In the genomic region with DNA sequence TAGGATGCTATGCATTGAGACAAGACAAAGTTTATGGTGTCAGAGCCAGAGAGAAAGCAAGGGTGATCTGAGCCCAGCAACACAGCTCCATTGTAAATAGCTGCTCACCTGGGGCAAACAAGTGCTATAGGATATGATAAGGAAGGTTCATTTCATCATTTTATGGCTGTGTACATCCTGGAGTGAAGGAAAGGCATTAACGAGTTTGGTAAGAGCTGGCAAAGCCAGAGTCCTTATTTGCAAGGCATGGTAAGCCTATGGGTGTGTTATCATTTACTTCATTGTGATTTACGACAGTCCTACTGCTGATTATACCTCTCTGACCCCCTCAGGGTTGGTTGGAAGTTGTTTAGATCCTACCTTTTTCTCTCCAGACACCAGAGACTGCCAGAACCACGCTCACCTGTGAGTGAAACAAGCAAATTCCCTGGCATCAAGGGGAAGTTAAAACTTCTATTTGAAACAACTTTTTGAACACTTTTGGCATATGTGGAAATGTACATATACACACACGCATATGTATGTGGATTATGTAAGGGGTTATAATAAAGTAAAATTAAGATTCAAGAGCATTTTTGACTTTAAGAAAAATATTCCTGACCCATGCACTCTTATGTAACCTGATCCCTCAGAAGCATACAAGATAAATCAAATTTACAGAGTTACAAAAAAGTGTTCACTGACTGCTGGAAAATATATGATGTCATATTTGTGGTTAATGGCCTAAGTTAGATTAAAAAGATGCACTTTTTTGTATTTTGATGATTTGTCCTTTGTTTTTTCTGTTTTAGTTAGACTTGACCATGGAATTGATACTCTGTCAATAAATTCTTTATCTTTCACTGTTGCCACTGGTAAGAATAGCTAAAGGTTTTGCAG, we compare ENCODE assay signal across 19 cellular contexts. TPM values are rescaled to one million over a fixed set of nuclear protein-coding genes. Genes with fewer than 3 reads are reported as not detected.
"Had no signal": no experiment of that assay in that cellular context is flagged by ENCODE, and none has a peak within 500 bp of the region (broad histone marks: within the 10 kb centered on the region; RNA-seq: fewer than 3 reads in every experiment).

No MANE protein-coding gene starts in this region.

- H3K4me3 ChIP-seq: heart left ventricle, left lung, tibial nerve had no signal

- ATAC-seq: heart left ventricle; left lung; naive thymus-derived CD8-positive, alpha-beta T cell; stimulated activated naive B cell treated with anti-CD40 and anti-IgM and Interleukin-4, amounts not matched to agents 10 μg/mL and 1 μg/mL and 100 μg/mL, for 72 hours had no signal

- H3K4me1 Mint-ChIP-seq: activated naive CD8-positive, alpha-beta T cell treated with anti-CD3 and anti-CD28 coated beads, Interleukin-2, amount 10 ng/mL, durations not matched to agents 7 days and 5 days; naive thymus-derived CD8-positive, alpha-beta T cell; stimulated activated naive B cell treated with anti-CD40 and anti-IgM and Interleukin-4, amounts not matched to agents 10 μg/mL and 1 μg/mL and 100 μg/mL, for 72 hours had no signal

- H3K4me3 Mint-ChIP-seq: activated naive CD8-positive, alpha-beta T cell treated with anti-CD3 and anti-CD28 coated beads, Interleukin-2, amount 10 ng/mL, durations not matched to agents 7 days and 5 days; dendritic cell treated with granulocyte-macrophage colony-stimulating factor and Interleukin-4, amounts not matched to agents 40 ng/mL and 50 ng/mL, for 4 days; naive thymus-derived CD8-positive, alpha-beta T cell; stimulated activated naive B cell treated with anti-CD40 and anti-IgM and Interleukin-4, amounts not matched to agents 10 μg/mL and 1 μg/mL and 100 μg/mL, for 72 hours had no signal

- DNase-seq: activated CD4-positive, alpha-beta T cell treated with anti-CD3 and anti-CD28 coated beads, Interleukin-2, amount 50 U/mL, for 4 hours; activated CD4-positive, CD25-positive, alpha-beta regulatory T cell treated with anti-CD3 and anti-CD28 coated beads, Interleukin-2, amount 50 U/mL, for 72 hours; activated naive CD4-positive, alpha-beta T cell; activated naive CD8-positive, alpha-beta T cell treated with anti-CD3 and anti-CD28 coated beads, Interleukin-2, amount 10 ng/mL, durations not matched to agents 7 days and 5 days; activated T-cell treated with anti-CD3 and anti-CD28 coated beads for 4 hours; aorta; heart left ventricle; left lung; mammary epithelial cell; naive thymus-derived CD8-positive, alpha-beta T cell; stimulated activated CD4-positive, alpha-beta T cell treated with anti-CD3 and anti-CD28 coated beads, Interleukin-2, amount 100 ng/mL, for 48 hours; stimulated activated naive B cell treated with anti-CD40 and anti-IgM and Interleukin-4, amounts not matched to agents 10 μg/mL and 1 μg/mL and 100 μg/mL, for 72 hours; substantia nigra; T-helper 9 cell had no signal

- H3K27ac Mint-ChIP-seq: activated naive CD8-positive, alpha-beta T cell treated with anti-CD3 and anti-CD28 coated beads, Interleukin-2, amount 10 ng/mL, durations not matched to agents 7 days and 5 days; dendritic cell treated with granulocyte-macrophage colony-stimulating factor and Interleukin-4, amounts not matched to agents 40 ng/mL and 50 ng/mL, for 4 days; naive thymus-derived CD8-positive, alpha-beta T cell; stimulated activated naive B cell treated with anti-CD40 and anti-IgM and Interleukin-4, amounts not matched to agents 10 μg/mL and 1 μg/mL and 100 μg/mL, for 72 hours had no signal

- H3K36me3 ChIP-seq: heart left ventricle, left lung, tibial nerve had no signal

- FAIRE-seq: frontal cortex, islet of Langerhans had no signal

- H3K36me3 Mint-ChIP-seq: activated naive CD8-positive, alpha-beta T cell treated with anti-CD3 and anti-CD28 coated beads, Interleukin-2, amount 10 ng/mL, durations not matched to agents 7 days and 5 days; naive thymus-derived CD8-positive, alpha-beta T cell; stimulated activated naive B cell treated with anti-CD40 and anti-IgM and Interleukin-4, amounts not matched to agents 10 μg/mL and 1 μg/mL and 100 μg/mL, for 72 hours had no signal

- H3K9me3 ChIP-seq: heart left ventricle, left lung, tibial nerve had no signal

- H3K27ac ChIP-seq: heart left ventricle, left lung, parathyroid adenoma, tibial nerve had no signal

- H3K4me1 ChIP-seq: heart left ventricle, left lung, parathyroid adenoma had no signal

- H3K9me3 Mint-ChIP-seq: activated naive CD8-positive, alpha-beta T cell treated with anti-CD3 and anti-CD28 coated beads, Interleukin-2, amount 10 ng/mL, durations not matched to agents 7 days and 5 days; dendritic cell treated with granulocyte-macrophage colony-stimulating factor and Interleukin-4, amounts not matched to agents 40 ng/mL and 50 ng/mL, for 4 days; naive thymus-derived CD8-positive, alpha-beta T cell; stimulated activated naive B cell treated with anti-CD40 and anti-IgM and Interleukin-4, amounts not matched to agents 10 μg/mL and 1 μg/mL and 100 μg/mL, for 72 hours had no signal

- H3K27me3 ChIP-seq: left lung, tibial nerve had no signal

RNA-seq across cellular contexts. Expression of a gene that starts 40.4 kb away (rescaled TPM):
- polyA plus RNA-seq: naive thymus-derived CD8-positive, alpha-beta T cell had no signal
